Comparison of ENCODE assay signal across 3 cellular contexts in the genomic region with DNA sequence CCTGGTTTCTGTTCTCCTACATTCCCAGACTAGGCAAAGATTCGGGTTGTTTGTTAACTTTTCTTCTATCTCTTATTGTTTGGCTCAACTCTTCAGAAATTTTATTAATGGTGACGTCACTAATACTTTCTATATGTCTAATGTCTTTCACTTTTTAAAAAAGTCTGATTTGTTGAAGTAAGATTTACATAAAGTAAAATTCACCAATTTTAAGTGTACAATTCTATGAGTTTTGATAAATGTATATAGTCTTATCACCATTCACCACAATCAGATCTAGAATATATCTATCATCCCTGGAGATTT.
TF ChIP-seq lines count a peak whose summit lies in the region.

No MANE protein-coding gene starts in this region.

TF ChIP-seq in SK-N-SH, 30 proteins besides CTCF, POLR2A, EP300 and RAD21 (continued from another document):
- no peak for TF ChIP-seq EZH2phosphoT487 (IDR thresholded peaks at IDR 0.05; ENCODE audit: borderline replicate concordance, low read depth)
- no peak for TF ChIP-seq RFX5 (IDR thresholded peaks at IDR 0.05; ENCODE audit: low read length)
- TF ChIP-seq TCF12 (IDR thresholded peaks at IDR 0.05), result no peak
- no peak for TF ChIP-seq GATA2 (CRISPR knock-in tag; IDR thresholded peaks at IDR 0.05)
- TF ChIP-seq RCOR1 (IDR thresholded peaks at IDR 0.05; ENCODE audit: low read length), result no peak
- TF ChIP-seq IRF3 (IDR thresholded peaks at IDR 0.05; ENCODE audit: low read depth, low read length), result no peak
- no peak for TF ChIP-seq FOXJ3 (CRISPR knock-in tag; IDR thresholded peaks at IDR 0.05)
- TF ChIP-seq CHD2 (IDR thresholded peaks at IDR 0.05; ENCODE audit: low read length, partially characterized antibody), result no peak
- TF ChIP-seq USF1 (IDR thresholded peaks at IDR 0.05; ENCODE audit: borderline replicate concordance, low read depth), result no peak
- TF ChIP-seq YY1 (IDR thresholded peaks at IDR 0.05; ENCODE audit: low read depth), result no peak
TF ChIP-seq in SK-N-SH: peak in this region for 0.

TF ChIP-seq in SK-N-SH treated with all-trans-retinoic acid at 6 μM for 48 hours, 23 proteins besides CTCF, POLR2A, EP300 and RAD21 (continued from another document):
- TF ChIP-seq ZFP30 (CRISPR knock-in tag; IDR thresholded peaks at IDR 0.05) (no peak), ARNTL (CRISPR knock-in tag; IDR thresholded peaks at IDR 0.05; ENCODE audit: borderline replicate concordance, low read depth) (no peak), ZNF70 (CRISPR knock-in tag; IDR thresholded peaks at IDR 0.05) (no peak), TOX (CRISPR knock-in tag; IDR thresholded peaks at IDR 0.05; ENCODE audit: borderline replicate concordance) (no peak), TSHZ2 (CRISPR knock-in tag; IDR thresholded peaks at IDR 0.05) (no peak), CSDC2 (CRISPR knock-in tag; IDR thresholded peaks at IDR 0.05) (no peak), ZFP3 (CRISPR knock-in tag; IDR thresholded peaks at IDR 0.05) (no peak), TCF4 (CRISPR knock-in tag; IDR thresholded peaks at IDR 0.05; ENCODE audit: borderline replicate concordance) (no peak), OSR1 (CRISPR knock-in tag; IDR thresholded peaks at IDR 0.05) (no peak), BACH2 (CRISPR knock-in tag; IDR thresholded peaks at IDR 0.05; ENCODE audit: borderline replicate concordance) (no peak)
TF ChIP-seq in SK-N-SH treated with all-trans-retinoic acid at 6 μM for 48 hours: peak in this region for 0.

TF ChIP-seq in IMR-90, 13 proteins besides CTCF, POLR2A, EP300 and RAD21:
- TF ChIP-seq, protein P1, sequence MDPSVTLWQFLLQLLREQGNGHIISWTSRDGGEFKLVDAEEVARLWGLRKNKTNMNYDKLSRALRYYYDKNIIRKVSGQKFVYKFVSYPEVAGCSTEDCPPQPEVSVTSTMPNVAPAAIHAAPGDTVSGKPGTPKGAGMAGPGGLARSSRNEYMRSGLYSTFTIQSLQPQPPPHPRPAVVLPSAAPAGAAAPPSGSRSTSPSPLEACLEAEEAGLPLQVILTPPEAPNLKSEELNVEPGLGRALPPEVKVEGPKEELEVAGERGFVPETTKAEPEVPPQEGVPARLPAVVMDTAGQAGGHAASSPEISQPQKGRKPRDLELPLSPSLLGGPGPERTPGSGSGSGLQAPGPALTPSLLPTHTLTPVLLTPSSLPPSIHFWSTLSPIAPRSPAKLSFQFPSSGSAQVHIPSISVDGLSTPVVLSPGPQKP (IDR thresholded peaks at IDR 0.05; ENCODE audit: borderline replicate concordance, low read depth, low read length), result no peak
- no peak for TF ChIP-seq RFX5 (IDR thresholded peaks at IDR 0.05; ENCODE audit: low read depth, low read length)
- TF ChIP-seq SMC3 (IDR thresholded peaks at IDR 0.05; ENCODE audit: low read depth, low read length), result no peak
- TF ChIP-seq RCOR1 (IDR thresholded peaks at IDR 0.05; ENCODE audit: insufficient replicate concordance, low read length), result no peak
- no peak for TF ChIP-seq USF2 (IDR thresholded peaks at IDR 0.05; ENCODE audit: low read depth, low read length)
- TF ChIP-seq CHD1 (IDR thresholded peaks at IDR 0.05; ENCODE audit: low read depth, low read length), result no peak
- TF ChIP-seq BHLHE40 (IDR thresholded peaks at IDR 0.05; ENCODE audit: low read depth, low read length), result no peak
- TF ChIP-seq CEBPB (IDR thresholded peaks at IDR 0.05; ENCODE audit: low read depth, low read length), result no peak
- no peak for TF ChIP-seq NFE2L2 (IDR thresholded peaks at IDR 0.05; ENCODE audit: low read depth, low read length)
- TF ChIP-seq MAFK (IDR thresholded peaks at IDR 0.05; ENCODE audit: low read depth, low read length), result no peak
- TF ChIP-seq FOS (IDR thresholded peaks at IDR 0.05; ENCODE audit: low read depth, low read length), result no peak
- no peak for TF ChIP-seq MXI1 (IDR thresholded peaks at IDR 0.05; ENCODE audit: borderline replicate concordance, low read depth, low read length)
- no peak for TF ChIP-seq MAZ (IDR thresholded peaks at IDR 0.05; ENCODE audit: borderline replicate concordance, low read depth, low read length)
